Comparison of ENCODE assay signal across 8 cellular contexts in genomic region chr7:148790327-148790726, GRCh38.
"Had no signal": no experiment of that assay in that cellular context is flagged by ENCODE, and none has a peak within 500 bp of the region (broad histone marks: within the 10 kb centered on the region; RNA-seq: fewer than 3 reads in every experiment).

No MANE protein-coding gene starts in this region.

- H3K4me3 ChIP-seq: GM23248, HAP-1 had no signal

- H3K27ac ChIP-seq: GM23248, HL-60 had no signal

- DNase-seq: GM23248, GOT3, H7, HFFc6, KG1 had no signal

- H3K9ac ChIP-seq: GM23248 had no signal

- H2AFZ ChIP-seq: GM23248 had no signal

- ATAC-seq: HCT116 had no signal

- H3K9me3 ChIP-seq: HAP-1 had no signal

- H3K4me1 ChIP-seq: HAP-1 had no signal
